ENCODE assay signal across 17 cellular contexts in genomic region chr3:9405756-9406155, GRCh38. TPM values are rescaled to one million over a fixed set of nuclear protein-coding genes. Genes with fewer than 3 reads are reported as not detected.
DNase-seq lines count a peak whose midpoint lies in the region; ATAC-seq, FAIRE-seq and TF ChIP-seq lines count a peak whose summit lies in the region.
"Had no signal": no experiment of that assay in that cellular context is flagged by ENCODE, and none has a peak within 500 bp of the region (broad histone marks: within the 10 kb centered on the region; RNA-seq: fewer than 3 reads in every experiment).

No MANE protein-coding gene starts in this region.

- H3K9me3 ChIP-seq in hepatocyte (ENCODE audit: low read depth) (no peaks in the 10 kb centered on the region), gastrocnemius medialis (no peaks in the 10 kb centered on the region)

- POLR2A ChIA-PET in WTC11 (lab: Charles Lee), result interaction anchor here (1.5 to 2.8 kb wide), 2 partner anchors 9 to 10 kb away, joined by 5 to 6 read pairs; partner anchors contain the start of gene SETD5

- peaks cover 100% of the 10 kb centered on the region for H3K79me2 ChIP-seq in hepatocyte

- no peaks in the 10 kb centered on the region for H3K9me2 ChIP-seq in hepatocyte (replicated peaks; ENCODE audit: insufficient read depth)

- H3K27ac ChIP-seq in hepatocyte, result peak overlapping the region; percentile 2
- H3K27ac ChIP-seq in gastrocnemius medialis, result peak overlapping the region; percentile 74 to 100 (median 99)
- H3K27ac ChIP-seq: 22Rv1 had no signal

- no peaks in the 10 kb centered on the region for H3K27me3 ChIP-seq in hepatocyte
- H3K27me3 ChIP-seq in gastrocnemius medialis, result no peaks in the 10 kb centered on the region

- H3K36me3 ChIP-seq in hepatocyte (replicated peaks; ENCODE audit: insufficient read depth, low read depth) (no peaks in the 10 kb centered on the region), gastrocnemius medialis (no peaks in the 10 kb centered on the region)

- H3K9me3 Mint-ChIP-seq in activated CD4-positive, alpha-beta T cell treated with anti-CD3 and anti-CD28 coated beads, Interleukin-2, amount 10 ng/mL, durations not matched to agents 24 days and 14 days, result no peaks in the 10 kb centered on the region
- peaks cover 8% of the 10 kb centered on the region; the same call in 1 of the 2 replicates for H3K9me3 Mint-ChIP-seq in WTC11
- H3K9me3 Mint-ChIP-seq: T-helper 1 cell treated with Interleukin-12 subunit alpha and Interleukin-12 subunit beta and Interleukin-4 antibody, amounts not matched to agents 30 μg/mL and 1 μg/mL, for 36 hours had no signal

- TF ChIP-seq POLR2A in gastrocnemius medialis (IDR thresholded peaks at IDR 0.05), result no peak

- WGBS in hepatocyte (ENCODE audit: low lambda C conversion rate, missing lambda C conversion rate), result 57% methylated on average over 3 of the region's 3 CpGs

- H3K4me3 ChIP-seq in hepatocyte (no peak overlapping the region), gastrocnemius medialis (no peak overlapping the region)
- H3K4me3 ChIP-seq: K562 had no signal

- in situ Hi-C loops in gastrocnemius medialis (cut with MboI; ENCODE audit: low sequenced_read_pairs in 4 of 4), result no loop called here

- TF ChIP-seq CTCF in WTC11 (IDR thresholded peaks at IDR 0.05), result no peak
- no peak for TF ChIP-seq CTCF in hepatocyte (IDR thresholded peaks at IDR 0.05; ENCODE audit: poor library complexity)
- no peak for TF ChIP-seq CTCF in gastrocnemius medialis (IDR thresholded peaks at IDR 0.05 in 4 of 5, conservative IDR thresholded peaks at IDR 0.05 in 1 of 5)

- no peak for DNase-seq in activated CD4-positive, alpha-beta T cell treated with anti-CD3 and anti-CD28 coated beads, Interleukin-2, amount 10 ng/mL, durations not matched to agents 24 days and 14 days
- no peak for DNase-seq in activated CD4-positive, alpha-beta T cell treated with anti-CD3 and anti-CD28 coated beads for 1 hour
- DNase-seq in WTC11 (ENCODE audit: low spot score) (no peak), hepatocyte (ENCODE audit: low spot score) (no peak), gastrocnemius medialis (no peak), NCI-H526 treated with DMSO at 0.1 percent for 48 hours (lab: John Stamatoyannopoulos, UW) (no peak), urothelium cell line (ENCODE audit: low spot score) (no peak), amygdala (lab: John Stamatoyannopoulos, UW) (no peak)
- DNase-seq: activated CD4-positive, alpha-beta T cell treated with anti-CD3 and anti-CD28 coated beads for 36 hours; activated T-cell treated with anti-CD3 and anti-CD28 coated beads, Interleukin-2, amount 50 U/mL, for 48 hours; NCI-H1436 treated with DMSO at 0.1 percent for 48 hours; NCI-H510A treated with DMSO at 0.1 percent for 48 hours; RPMI8226; stimulated activated CD4-positive, alpha-beta T cell treated with anti-CD3 and anti-CD28 coated beads, Interleukin-2, amount 100 ng/mL, for 48 hours had no signal

- H4K20me1 ChIP-seq in hepatocyte (ENCODE audit: insufficient read depth, poor library complexity, severe bottlenecking), result peaks cover 100% of the 10 kb centered on the region

- H3K4me3 Mint-ChIP-seq in activated CD4-positive, alpha-beta T cell treated with anti-CD3 and anti-CD28 coated beads, Interleukin-2, amount 10 ng/mL, durations not matched to agents 24 days and 14 days, result no peak overlapping the region
- H3K4me3 Mint-ChIP-seq in WTC11, result peak overlapping the region; percentile 7
- H3K4me3 Mint-ChIP-seq: activated CD4-positive, alpha-beta T cell treated with anti-CD3 and anti-CD28 coated beads for 36 hours; T-helper 1 cell treated with Interleukin-12 subunit alpha and Interleukin-12 subunit beta and Interleukin-4 antibody, amounts not matched to agents 30 μg/mL and 1 μg/mL, for 36 hours had no signal

- CTCF ChIA-PET in WTC11 (lab: Charles Lee), result interaction anchor here (0.7 kb wide), 1 partner anchor 20 kb away, joined by 3 read pairs; no protein-coding TSS in a partner anchor

- no peak for ATAC-seq in WTC11
- no peak for ATAC-seq in gastrocnemius medialis
- ATAC-seq: activated CD4-positive, alpha-beta T cell treated with anti-CD3 and anti-CD28 coated beads for 36 hours; K562 had no signal

- H3K4me1 ChIP-seq in hepatocyte (ENCODE audit: insufficient read depth) (peaks cover 51% of the 10 kb centered on the region), gastrocnemius medialis (peaks cover 97 to 99% of the 10 kb centered on the region in 2 donors)

- intact Hi-C loops in activated CD4-positive, alpha-beta T cell treated with anti-CD3 and anti-CD28 coated beads, Interleukin-2, amount 10 ng/mL, durations not matched to agents 24 days and 14 days (cut with micrococcal nuclease), result no loop called here
- intact Hi-C loops in gastrocnemius medialis (cut with DNase I; ENCODE audit: low total_unique reads), result no loop called here

- H3K27ac Mint-ChIP-seq in activated CD4-positive, alpha-beta T cell treated with anti-CD3 and anti-CD28 coated beads, Interleukin-2, amount 10 ng/mL, durations not matched to agents 24 days and 14 days, result peak overlapping the region; percentile 39
- peak overlapping the region; percentile 58 for H3K27ac Mint-ChIP-seq in WTC11
- H3K27ac Mint-ChIP-seq: activated CD4-positive, alpha-beta T cell treated with anti-CD3 and anti-CD28 coated beads for 36 hours; T-helper 1 cell treated with Interleukin-12 subunit alpha and Interleukin-12 subunit beta and Interleukin-4 antibody, amounts not matched to agents 30 μg/mL and 1 μg/mL, for 36 hours had no signal

- no peaks in the 10 kb centered on the region for H3K27me3 Mint-ChIP-seq in activated CD4-positive, alpha-beta T cell treated with anti-CD3 and anti-CD28 coated beads, Interleukin-2, amount 10 ng/mL, durations not matched to agents 24 days and 14 days
- H3K27me3 Mint-ChIP-seq in WTC11 (ENCODE audit: low read depth), result no peaks in the 10 kb centered on the region
- H3K27me3 Mint-ChIP-seq: activated CD4-positive, alpha-beta T cell treated with anti-CD3 and anti-CD28 coated beads for 36 hours had no signal

- no peak for FAIRE-seq in urothelium cell line (lab: Jason Lieb, UNC)
- FAIRE-seq: K562 had no signal

- no peak overlapping the region for H2AFZ ChIP-seq in hepatocyte

- peaks cover 51% of the 10 kb centered on the region for H3K4me1 Mint-ChIP-seq in activated CD4-positive, alpha-beta T cell treated with anti-CD3 and anti-CD28 coated beads, Interleukin-2, amount 10 ng/mL, durations not matched to agents 24 days and 14 days
- H3K4me1 Mint-ChIP-seq in WTC11, result peaks cover 79% of the 10 kb centered on the region

- peak overlapping the region; percentile 17 for H3K4me2 ChIP-seq in hepatocyte

- H3K36me3 Mint-ChIP-seq in activated CD4-positive, alpha-beta T cell treated with anti-CD3 and anti-CD28 coated beads, Interleukin-2, amount 10 ng/mL, durations not matched to agents 24 days and 14 days (ENCODE audit: low read depth), result peaks cover 19% of the 10 kb centered on the region
- H3K36me3 Mint-ChIP-seq in WTC11, result peaks cover 10% of the 10 kb centered on the region; the same call in 1 of the 2 replicates

TF ChIP-seq in WTC11, 78 proteins besides CTCF, POLR2A, EP300 and RAD21:
- no peak for TF ChIP-seq HMGXB4 (CRISPR knock-in tag; IDR thresholded peaks at IDR 0.05)

RNA-seq across cellular contexts. Expression of gene SETD5, which starts 8.3 kb away (rescaled TPM):
- total RNA-seq in activated CD4-positive, alpha-beta T cell treated with anti-CD3 and anti-CD28 coated beads, Interleukin-2, amount 10 ng/mL, durations not matched to agents 24 days and 14 days, result 152 and 164 TPM in 2 replicates
- total RNA-seq in WTC11 (2021) (247 to 279 TPM (median 268 TPM) in 3 replicates), hepatocyte (69.8 and 75.2 TPM in 2 replicates), gastrocnemius medialis (10 to 100 TPM; 28.9 to 43.3 (median 41.0) TPM)
- 110 and 119 TPM in 2 replicates for polyA plus RNA-seq in hepatocyte

RNA-seq across cellular contexts. Expression of gene THUMPD3, which starts 42.9 kb away (rescaled TPM):
- 58.6 and 64.2 TPM in 2 replicates for total RNA-seq in activated CD4-positive, alpha-beta T cell treated with anti-CD3 and anti-CD28 coated beads, Interleukin-2, amount 10 ng/mL, durations not matched to agents 24 days and 14 days
- total RNA-seq in WTC11 (2021) (55.2 to 67.5 TPM (median 66.0 TPM) in 3 replicates), hepatocyte (20.7 and 22.7 TPM in 2 replicates), gastrocnemius medialis (10 to 100 TPM; 22.2 to 39.8 (median 25.2) TPM)
- polyA plus RNA-seq in hepatocyte, result 16.3 and 17.3 TPM in 2 replicates
